ENCODE assay signal across 26 cellular contexts in genomic region chr10:7011994-7012393, GRCh38.
"Had no signal": no experiment of that assay in that cellular context is flagged by ENCODE, and none has a peak within 500 bp of the region (broad histone marks: within the 10 kb centered on the region; RNA-seq: fewer than 3 reads in every experiment).

No MANE protein-coding gene starts in this region.

- FAIRE-seq: pancreas, small intestine, urothelium cell line had no signal

- H3K27me3 Mint-ChIP-seq: naive B cell; natural killer cell treated with Interleukin-12 subunit alpha and Interleukin-12 subunit beta and Interleukin-15 and Interleukin-18, amount 100 ng/mL, for 72 hours; stimulated activated naive B cell treated with anti-CD40 and anti-IgM and Interleukin-4, amounts not matched to agents 10 μg/mL and 1 μg/mL and 100 μg/mL, for 72 hours; stimulated activated naive CD8-positive, alpha-beta T cell treated with anti-CD3 and anti-CD28 coated beads, Interleukin-15, Interleukin-2, amounts not matched to agents 100 ng/mL and 50 ng/mL, for 24 hours had no signal

- H3K4me3 Mint-ChIP-seq: naive B cell; naive thymus-derived CD8-positive, alpha-beta T cell; natural killer cell treated with Interleukin-12 subunit alpha and Interleukin-12 subunit beta and Interleukin-15 and Interleukin-18, amount 100 ng/mL, for 72 hours; stimulated activated effector memory CD8-positive, alpha-beta T cell treated with anti-CD3 and anti-CD28 coated beads, Interleukin-12 subunit alpha, Interleukin-12 subunit beta, amount 100 ng/mL, for 72 hours; stimulated activated naive B cell treated with anti-CD40 and anti-IgM and Interleukin-4, amounts not matched to agents 10 μg/mL and 1 μg/mL and 100 μg/mL, for 72 hours; stimulated activated naive CD8-positive, alpha-beta T cell treated with anti-CD3 and anti-CD28 coated beads, Interleukin-15, Interleukin-2, amounts not matched to agents 100 ng/mL and 50 ng/mL, for 24 hours had no signal

- ATAC-seq: naive thymus-derived CD8-positive, alpha-beta T cell; natural killer cell treated with Interleukin-12 subunit alpha and Interleukin-12 subunit beta and Interleukin-15 and Interleukin-18, amount 100 ng/mL, for 72 hours; pancreas; psoas muscle; right cardiac atrium; right lobe of liver; stimulated activated effector memory CD8-positive, alpha-beta T cell treated with anti-CD3 and anti-CD28 coated beads, Interleukin-12 subunit alpha, Interleukin-12 subunit beta, amount 100 ng/mL, for 72 hours; stimulated activated naive B cell treated with anti-CD40 and anti-IgM and Interleukin-4, amounts not matched to agents 10 μg/mL and 1 μg/mL and 100 μg/mL, for 72 hours had no signal

- H3K27ac ChIP-seq: neutrophil, pancreas, psoas muscle, right lobe of liver, sigmoid colon, thoracic aorta, thyroid gland, tibial nerve, upper lobe of left lung had no signal

- H3K36me3 ChIP-seq: neutrophil, pancreas, right lobe of liver, sigmoid colon, stomach, thoracic aorta, thyroid gland, tibial nerve, upper lobe of left lung had no signal

- H3K9me3 ChIP-seq: neutrophil, pancreas, psoas muscle, right lobe of liver, sigmoid colon, stomach, thoracic aorta, thyroid gland, tibial nerve, upper lobe of left lung had no signal

- H3K36me3 Mint-ChIP-seq: naive B cell; naive thymus-derived CD8-positive, alpha-beta T cell; stimulated activated effector memory CD8-positive, alpha-beta T cell treated with anti-CD3 and anti-CD28 coated beads, Interleukin-12 subunit alpha, Interleukin-12 subunit beta, amount 100 ng/mL, for 72 hours; stimulated activated naive B cell treated with anti-CD40 and anti-IgM and Interleukin-4, amounts not matched to agents 10 μg/mL and 1 μg/mL and 100 μg/mL, for 72 hours had no signal

- H3K27me3 ChIP-seq: neutrophil, pancreas, right lobe of liver, sigmoid colon, stomach, thyroid gland, tibial nerve, upper lobe of left lung had no signal

- H3K4me3 ChIP-seq: pancreas, psoas muscle, right lobe of liver, sigmoid colon, stomach, thoracic aorta, thyroid gland, tibial nerve, upper lobe of left lung had no signal

- H3K27ac Mint-ChIP-seq: naive B cell; naive thymus-derived CD8-positive, alpha-beta T cell; stimulated activated effector memory CD8-positive, alpha-beta T cell treated with anti-CD3 and anti-CD28 coated beads, Interleukin-12 subunit alpha, Interleukin-12 subunit beta, amount 100 ng/mL, for 72 hours; stimulated activated naive B cell treated with anti-CD40 and anti-IgM and Interleukin-4, amounts not matched to agents 10 μg/mL and 1 μg/mL and 100 μg/mL, for 72 hours; stimulated activated naive CD8-positive, alpha-beta T cell treated with anti-CD3 and anti-CD28 coated beads, Interleukin-15, Interleukin-2, amounts not matched to agents 100 ng/mL and 50 ng/mL, for 24 hours had no signal

- H3K4me1 Mint-ChIP-seq: naive B cell; naive thymus-derived CD8-positive, alpha-beta T cell; stimulated activated naive B cell treated with anti-CD40 and anti-IgM and Interleukin-4, amounts not matched to agents 10 μg/mL and 1 μg/mL and 100 μg/mL, for 72 hours had no signal

- H3K9me3 Mint-ChIP-seq: natural killer cell treated with Interleukin-12 subunit alpha and Interleukin-12 subunit beta and Interleukin-15 and Interleukin-18, amount 100 ng/mL, for 72 hours; stimulated activated naive B cell treated with anti-CD40 and anti-IgM and Interleukin-4, amounts not matched to agents 10 μg/mL and 1 μg/mL and 100 μg/mL, for 72 hours; stimulated activated naive CD8-positive, alpha-beta T cell treated with anti-CD3 and anti-CD28 coated beads, Interleukin-15, Interleukin-2, amounts not matched to agents 100 ng/mL and 50 ng/mL, for 24 hours had no signal

- DNase-seq: naive B cell; naive thymus-derived CD8-positive, alpha-beta T cell; nucleus accumbens; pancreas; psoas muscle; right cardiac atrium; right lobe of liver; sigmoid colon; small intestine; stimulated activated CD4-positive, alpha-beta T cell treated with anti-CD3 and anti-CD28 coated beads, Interleukin-15, amount 100 ng/mL, for 24 hours; stimulated activated CD4-positive, alpha-beta T cell treated with anti-CD3 and anti-CD28 coated beads, Interleukin-2, amount 100 ng/mL, for 24 hours; stimulated activated CD4-positive, alpha-beta T cell treated with anti-CD3 and anti-CD28 coated beads, Interleukin-2, amount 100 ng/mL, for 48 hours; stimulated activated CD4-positive, alpha-beta T cell treated with anti-CD3 and anti-CD28 coated beads, Interleukin-4, amount 100 ng/mL, for 24 hours; stimulated activated naive B cell treated with anti-CD40 and anti-IgM and Interleukin-4, amounts not matched to agents 10 μg/mL and 1 μg/mL and 100 μg/mL, for 72 hours; stimulated activated naive CD4-positive, alpha-beta T cell treated with Interleukin-2 at 50 U/mL for 16 hours; stomach; thyroid gland; trophoblast cell; upper lobe of left lung had no signal

- H3K4me1 ChIP-seq: pancreas, psoas muscle, right lobe of liver, sigmoid colon, stomach, tibial nerve, upper lobe of left lung had no signal
